12 cellular contexts compared by ENCODE assay signal in genomic region chr10:120749032-120749431, GRCh38.
DNase-seq lines count a peak whose midpoint lies in the region; ATAC-seq lines count a peak whose summit lies in the region.
"Had no signal": no experiment of that assay in that cellular context is flagged by ENCODE, and none has a peak within 500 bp of the region (broad histone marks: within the 10 kb centered on the region; RNA-seq: fewer than 3 reads in every experiment).

No MANE protein-coding gene starts in this region.

- intact Hi-C loops in activated CD4-positive, alpha-beta T cell treated with anti-CD3 and anti-CD28 coated beads, Interleukin-2, amount 10 ng/mL, durations not matched to agents 24 days and 14 days (cut with micrococcal nuclease) = no loop called here

- H3K9me3 Mint-ChIP-seq in activated CD4-positive, alpha-beta T cell treated with anti-CD3 and anti-CD28 coated beads, Interleukin-2, amount 10 ng/mL, durations not matched to agents 24 days and 14 days = no peaks in the 10 kb centered on the region
- H3K9me3 Mint-ChIP-seq in activated CD4-positive, alpha-beta T cell treated with anti-CD3 and anti-CD28 coated beads, Interleukin-2, amount 10 ng/mL, durations not matched to agents 7 days and 5 days = no peaks in the 10 kb centered on the region
- H3K9me3 Mint-ChIP-seq: GM23338, IgD-negative memory B cell had no signal

- no peak for ATAC-seq in HG03457 (IDR thresholded peaks at IDR 0.05; ENCODE audit: unreplicated experiment)
- ATAC-seq in GM21576 (IDR thresholded peaks at IDR 0.05; ENCODE audit: unreplicated experiment) = no peak
- ATAC-seq: A549, GM23338 had no signal

- CTCF ChIA-PET in activated CD4-positive, alpha-beta T cell treated with anti-CD3 and anti-CD28 coated beads, Interleukin-2, amount 10 ng/mL, durations not matched to agents 7 days and 5 days (lab: Charles Lee) = no interaction called here

- no peak overlapping the region for H3K4me3 Mint-ChIP-seq in activated CD4-positive, alpha-beta T cell treated with anti-CD3 and anti-CD28 coated beads, Interleukin-2, amount 10 ng/mL, durations not matched to agents 24 days and 14 days
- H3K4me3 Mint-ChIP-seq in activated CD4-positive, alpha-beta T cell treated with anti-CD3 and anti-CD28 coated beads, Interleukin-2, amount 10 ng/mL, durations not matched to agents 7 days and 5 days = no peak overlapping the region
- H3K4me3 Mint-ChIP-seq: GM23338, IgD-negative memory B cell had no signal

- H3K36me3 Mint-ChIP-seq in activated CD4-positive, alpha-beta T cell treated with anti-CD3 and anti-CD28 coated beads, Interleukin-2, amount 10 ng/mL, durations not matched to agents 24 days and 14 days (ENCODE audit: low read depth) = no peaks in the 10 kb centered on the region
- no peaks in the 10 kb centered on the region for H3K36me3 Mint-ChIP-seq in activated CD4-positive, alpha-beta T cell treated with anti-CD3 and anti-CD28 coated beads, Interleukin-2, amount 10 ng/mL, durations not matched to agents 7 days and 5 days (ENCODE audit: low read depth)
- H3K36me3 Mint-ChIP-seq: IgD-negative memory B cell had no signal

- DNase-seq in activated CD4-positive, alpha-beta T cell treated with anti-CD3 and anti-CD28 coated beads, Interleukin-2, amount 10 ng/mL, durations not matched to agents 24 days and 14 days = peak; percentile 16
- no peak for DNase-seq in activated CD4-positive, alpha-beta T cell treated with anti-CD3 and anti-CD28 coated beads, Interleukin-2, amount 10 ng/mL, durations not matched to agents 7 days and 5 days
- DNase-seq in MV-4-11 (lab: John Stamatoyannopoulos, UW) (peak; percentile 58), SK-N-DZ (ENCODE audit: low spot score) (peak; percentile 28), HuH-7 (ENCODE audit: low spot score) (no peak)
- DNase-seq: BE2C, H7 had no signal

- POLR2A ChIA-PET in activated CD4-positive, alpha-beta T cell treated with anti-CD3 and anti-CD28 coated beads, Interleukin-2, amount 10 ng/mL, durations not matched to agents 7 days and 5 days (lab: Charles Lee) = no interaction called here

- H3K4me1 Mint-ChIP-seq in activated CD4-positive, alpha-beta T cell treated with anti-CD3 and anti-CD28 coated beads, Interleukin-2, amount 10 ng/mL, durations not matched to agents 24 days and 14 days = no peaks in the 10 kb centered on the region
- no peaks in the 10 kb centered on the region for H3K4me1 Mint-ChIP-seq in activated CD4-positive, alpha-beta T cell treated with anti-CD3 and anti-CD28 coated beads, Interleukin-2, amount 10 ng/mL, durations not matched to agents 7 days and 5 days

- no peak overlapping the region for H3K27ac Mint-ChIP-seq in activated CD4-positive, alpha-beta T cell treated with anti-CD3 and anti-CD28 coated beads, Interleukin-2, amount 10 ng/mL, durations not matched to agents 24 days and 14 days
- H3K27ac Mint-ChIP-seq in activated CD4-positive, alpha-beta T cell treated with anti-CD3 and anti-CD28 coated beads, Interleukin-2, amount 10 ng/mL, durations not matched to agents 7 days and 5 days = no peak overlapping the region
- H3K27ac Mint-ChIP-seq: GM23338, IgD-negative memory B cell had no signal

- peaks cover 8% of the 10 kb centered on the region for H3K27me3 Mint-ChIP-seq in activated CD4-positive, alpha-beta T cell treated with anti-CD3 and anti-CD28 coated beads, Interleukin-2, amount 10 ng/mL, durations not matched to agents 24 days and 14 days
- H3K27me3 Mint-ChIP-seq in activated CD4-positive, alpha-beta T cell treated with anti-CD3 and anti-CD28 coated beads, Interleukin-2, amount 10 ng/mL, durations not matched to agents 7 days and 5 days = peaks cover 14% of the 10 kb centered on the region

Comparison
In these comparisons a context has a peak if more than half of its experiments do, and no peak if none do; other contexts are left out.
1. DNase-seq: peak in activated CD4-positive, alpha-beta T cell treated with anti-CD3 and anti-CD28 coated beads, Interleukin-2, amount 10 ng/mL, durations not matched to agents 24 days and 14 days (single experiment), MV-4-11 (single experiment) and SK-N-DZ (single experiment); none in activated CD4-positive, alpha-beta T cell treated with anti-CD3 and anti-CD28 coated beads, Interleukin-2, amount 10 ng/mL, durations not matched to agents 7 days and 5 days (single experiment) and HuH-7 (single experiment).